ENCODE assay signal across 8 cellular contexts in the genomic region with DNA sequence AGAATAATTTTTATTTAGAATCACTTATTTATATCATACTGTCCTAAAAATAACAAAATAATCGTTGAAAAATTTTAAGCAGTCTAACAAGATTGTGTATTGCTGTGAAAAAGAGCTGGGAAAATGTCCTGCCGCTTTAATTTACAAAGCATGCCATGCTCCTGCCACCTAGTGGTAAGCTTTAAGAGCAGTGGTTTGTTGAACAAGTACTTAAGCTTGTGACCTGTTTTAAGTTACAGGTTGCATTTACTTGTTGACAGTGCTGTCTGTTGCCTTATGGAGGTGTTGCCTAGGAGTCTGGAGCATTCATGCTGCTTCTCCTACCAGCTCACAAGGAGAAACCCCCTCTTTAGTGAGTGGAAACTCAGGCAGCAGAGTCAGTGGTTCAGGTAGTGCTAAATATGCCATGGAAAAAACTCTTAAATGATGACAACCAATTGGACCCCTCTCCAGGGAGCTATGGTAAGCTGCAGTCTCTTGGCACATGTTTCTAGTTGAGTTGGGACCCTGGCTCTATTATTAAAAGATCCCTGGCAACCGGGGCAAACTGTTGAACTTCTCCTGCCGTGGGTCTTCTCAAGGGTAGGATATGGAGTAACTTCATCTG.
DNase-seq lines count a peak whose midpoint lies in the region; ATAC-seq and TF ChIP-seq lines count a peak whose summit lies in the region.

No MANE protein-coding gene starts in this region.

- H3K36me3 Mint-ChIP-seq in type B pancreatic cell, result no peaks in the 10 kb centered on the region

- no peak for TF ChIP-seq EP300 in Ishikawa (IDR thresholded peaks at IDR 0.05; ENCODE audit: borderline replicate concordance)

- H3K9me3 Mint-ChIP-seq in type B pancreatic cell, result no peaks in the 10 kb centered on the region

- TF ChIP-seq RAD21 in Ishikawa (IDR thresholded peaks at IDR 0.05; ENCODE audit: low read depth), result peak; percentile 82

- no peaks in the 10 kb centered on the region for H3K27me3 Mint-ChIP-seq in type B pancreatic cell

- H3K27ac Mint-ChIP-seq in type B pancreatic cell, result no peak overlapping the region

- ATAC-seq in RWPE2 (ENCODE audit: low read depth) (no peak), left lobe of liver (peak; percentile 79)

- H3K4me3 Mint-ChIP-seq in type B pancreatic cell, result no peak overlapping the region

- TF ChIP-seq CTCF in RWPE2 (IDR thresholded peaks at IDR 0.05; ENCODE audit: poor library complexity, severe bottlenecking) (peak; percentile 86), cardiac fibroblast (IDR thresholded peaks at IDR 0.05; ENCODE audit: low read depth, low read length) (peak; percentile 89), type B pancreatic cell (conservative IDR thresholded peaks at IDR 0.05) (peak; percentile 94)

- no peak overlapping the region for H3K4me3 ChIP-seq in RWPE2 (ENCODE audit: severe bottlenecking)
- H3K4me3 ChIP-seq in cardiac fibroblast (replicated peaks in 1 of 2; ENCODE audit: low read depth in 2 of 2, low read length in 2 of 2), result no peak overlapping the region

- peaks cover 11% of the 10 kb centered on the region for H3K4me1 Mint-ChIP-seq in type B pancreatic cell (ENCODE audit: unreplicated experiment)

- H3K36me3 ChIP-seq in RWPE2 (ENCODE audit: low read depth), result no peaks in the 10 kb centered on the region

- no peaks in the 10 kb centered on the region for H3K27me3 ChIP-seq in RWPE2 (ENCODE audit: insufficient read depth, poor library complexity, severe bottlenecking)

- DNase-seq in NCI-H146 (lab: John Stamatoyannopoulos, UW) (peak; percentile 36), NCI-H146 treated with DMSO at 0.1 percent for 48 hours (lab: John Stamatoyannopoulos, UW; ENCODE audit: unreplicated experiment) (no peak), RWPE2 (ENCODE audit: low spot score) (no peak), cardiac fibroblast (ENCODE audit: low read depth in 2 of 2) (peak; percentile 81 to 85), left lobe of liver (ENCODE audit: low spot score) (no peak), type B pancreatic cell (ENCODE audit: extremely low spot score, unreplicated experiment) (no peak), 8988T (no peak)

- no peaks in the 10 kb centered on the region for H3K4me1 ChIP-seq in RWPE2 (ENCODE audit: insufficient read depth, poor library complexity, severe bottlenecking)

- H3K27ac ChIP-seq in RWPE2 (ENCODE audit: poor library complexity, severe bottlenecking), result no peak overlapping the region

- no peaks in the 10 kb centered on the region for H3K9me3 ChIP-seq in RWPE2 (ENCODE audit: severe bottlenecking)

TF ChIP-seq in Ishikawa, 13 proteins besides CTCF, POLR2A, EP300 and RAD21:
- no peak for TF ChIP-seq TAF1 (IDR thresholded peaks at IDR 0.05; ENCODE audit: low read depth)
- TF ChIP-seq, protein P1, sequence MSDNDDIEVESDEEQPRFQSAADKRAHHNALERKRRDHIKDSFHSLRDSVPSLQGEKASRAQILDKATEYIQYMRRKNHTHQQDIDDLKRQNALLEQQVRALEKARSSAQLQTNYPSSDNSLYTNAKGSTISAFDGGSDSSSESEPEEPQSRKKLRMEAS (IDR thresholded peaks at IDR 0.05), result no peak
- TF ChIP-seq TCF12 (IDR thresholded peaks at IDR 0.05; ENCODE audit: low read depth), result no peak
- no peak for TF ChIP-seq ZBTB7A (IDR thresholded peaks at IDR 0.05; ENCODE audit: low read depth)
- TF ChIP-seq, protein P2, sequence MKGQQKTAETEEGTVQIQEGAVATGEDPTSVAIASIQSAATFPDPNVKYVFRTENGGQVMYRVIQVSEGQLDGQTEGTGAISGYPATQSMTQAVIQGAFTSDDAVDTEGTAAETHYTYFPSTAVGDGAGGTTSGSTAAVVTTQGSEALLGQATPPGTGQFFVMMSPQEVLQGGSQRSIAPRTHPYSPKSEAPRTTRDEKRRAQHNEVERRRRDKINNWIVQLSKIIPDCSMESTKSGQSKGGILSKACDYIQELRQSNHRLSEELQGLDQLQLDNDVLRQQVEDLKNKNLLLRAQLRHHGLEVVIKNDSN (IDR thresholded peaks at IDR 0.05), result no peak
- no peak for TF ChIP-seq YY1 (IDR thresholded peaks at IDR 0.05; ENCODE audit: low read depth)
- no peak for TF ChIP-seq FOXM1 (IDR thresholded peaks at IDR 0.05; ENCODE audit: borderline replicate concordance, low read depth)
- TF ChIP-seq CEBPB (IDR thresholded peaks at IDR 0.05), result no peak
- TF ChIP-seq NFIC (IDR thresholded peaks at IDR 0.05), result no peak
- TF ChIP-seq, protein P3, sequence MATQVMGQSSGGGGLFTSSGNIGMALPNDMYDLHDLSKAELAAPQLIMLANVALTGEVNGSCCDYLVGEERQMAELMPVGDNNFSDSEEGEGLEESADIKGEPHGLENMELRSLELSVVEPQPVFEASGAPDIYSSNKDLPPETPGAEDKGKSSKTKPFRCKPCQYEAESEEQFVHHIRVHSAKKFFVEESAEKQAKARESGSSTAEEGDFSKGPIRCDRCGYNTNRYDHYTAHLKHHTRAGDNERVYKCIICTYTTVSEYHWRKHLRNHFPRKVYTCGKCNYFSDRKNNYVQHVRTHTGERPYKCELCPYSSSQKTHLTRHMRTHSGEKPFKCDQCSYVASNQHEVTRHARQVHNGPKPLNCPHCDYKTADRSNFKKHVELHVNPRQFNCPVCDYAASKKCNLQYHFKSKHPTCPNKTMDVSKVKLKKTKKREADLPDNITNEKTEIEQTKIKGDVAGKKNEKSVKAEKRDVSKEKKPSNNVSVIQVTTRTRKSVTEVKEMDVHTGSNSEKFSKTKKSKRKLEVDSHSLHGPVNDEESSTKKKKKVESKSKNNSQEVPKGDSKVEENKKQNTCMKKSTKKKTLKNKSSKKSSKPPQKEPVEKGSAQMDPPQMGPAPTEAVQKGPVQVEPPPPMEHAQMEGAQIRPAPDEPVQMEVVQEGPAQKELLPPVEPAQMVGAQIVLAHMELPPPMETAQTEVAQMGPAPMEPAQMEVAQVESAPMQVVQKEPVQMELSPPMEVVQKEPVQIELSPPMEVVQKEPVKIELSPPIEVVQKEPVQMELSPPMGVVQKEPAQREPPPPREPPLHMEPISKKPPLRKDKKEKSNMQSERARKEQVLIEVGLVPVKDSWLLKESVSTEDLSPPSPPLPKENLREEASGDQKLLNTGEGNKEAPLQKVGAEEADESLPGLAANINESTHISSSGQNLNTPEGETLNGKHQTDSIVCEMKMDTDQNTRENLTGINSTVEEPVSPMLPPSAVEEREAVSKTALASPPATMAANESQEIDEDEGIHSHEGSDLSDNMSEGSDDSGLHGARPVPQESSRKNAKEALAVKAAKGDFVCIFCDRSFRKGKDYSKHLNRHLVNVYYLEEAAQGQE (IDR thresholded peaks at IDR 0.05; ENCODE audit: low read depth), result no peak
- no peak for TF ChIP-seq EGR1 (IDR thresholded peaks at IDR 0.05)
- TF ChIP-seq TEAD4 (IDR thresholded peaks at IDR 0.05), result no peak
- no peak for TF ChIP-seq CREB1 (IDR thresholded peaks at IDR 0.05; ENCODE audit: low read depth)

Comparison
In these comparisons a context has a peak if more than half of its experiments do, and no peak if none do; other contexts are left out.
1. DNase-seq: peak in NCI-H146 (single experiment) and cardiac fibroblast (2 of 2); none in NCI-H146 treated with DMSO at 0.1 percent for 48 hours (single experiment), RWPE2 (single experiment), left lobe of liver (single experiment), type B pancreatic cell (single experiment) and 8988T (single experiment).
2. Peak in every context shown above with its lines, with median percentiles within 50 percentile points of each other: CTCF ChIP-seq.